8 cellular contexts compared by ENCODE assay signal in genomic region chr20:45771182-45771759, GRCh38. TPM values are rescaled to one million over a fixed set of nuclear protein-coding genes. Genes with fewer than 3 reads are reported as not detected.
A peak's percentile ranks its signal among the peaks of the same experiment; 100 is the strongest.
DNase-seq lines count a peak whose midpoint lies in the region; ATAC-seq and TF ChIP-seq lines count a peak whose summit lies in the region.

No MANE protein-coding gene starts in this region.

- DNase-seq in CD14-positive monocyte (ENCODE audit: low spot score) (peak; percentile 65), NCI-H748 (lab: John Stamatoyannopoulos, UW; ENCODE audit: unreplicated experiment) (peak; percentile 67), medulla oblongata (ENCODE audit: extremely low spot score) (peak; percentile 96)
- DNase-seq in activated CD4-positive, alpha-beta T cell treated with anti-CD3 and anti-CD28 coated beads, Interleukin-2, amount 50 U/mL, for 4 hours = peak; percentile 73 to 80
- peak; percentile 74 for DNase-seq in effector CD4-positive, alpha-beta T cell
- DNase-seq in stimulated activated CD4-positive, alpha-beta T cell treated with anti-CD3 and anti-CD28 coated beads, TNF-alpha, amount 100 ng/mL, for 48 hours (ENCODE audit: low read depth in 3 of 3) = peak; percentile 61 to 68 (median 62)

- ATAC-seq in HG02884 (IDR thresholded peaks at IDR 0.05; ENCODE audit: unreplicated experiment) (peak; percentile 43), GM18519 (IDR thresholded peaks at IDR 0.05; ENCODE audit: low FRiP score, unreplicated experiment) (no peak)

- peak overlapping the region in 1 of 7 donors; percentile 23 for H3K27ac Mint-ChIP-seq in CD14-positive monocyte

- peaks cover 3% of the 10 kb centered on the region for H3K4me1 Mint-ChIP-seq in CD14-positive monocyte

- no peaks in the 10 kb centered on the region for H3K36me3 Mint-ChIP-seq in CD14-positive monocyte

- no peak overlapping the region for H3K4me3 Mint-ChIP-seq in CD14-positive monocyte

- H3K9me3 Mint-ChIP-seq in CD14-positive monocyte = no peaks in the 10 kb centered on the region

- H3K27me3 Mint-ChIP-seq in CD14-positive monocyte (ENCODE audit: low read depth in 3 of 3) = peaks cover 3 to 10% (median 8%) of the 10 kb centered on the region in 3 donors

- peak; percentile 89 for TF ChIP-seq CTCF in CD14-positive monocyte (IDR thresholded peaks at IDR 0.05)

- intact Hi-C loops in CD14-positive monocyte (cut with micrococcal nuclease) = loop anchor here (1.0 to 10.0 kb wide), 3 partner anchors 326 to 452 kb away; no protein-coding TSS in a partner anchor

RNA-seq across cellular contexts. Expression of gene WFDC3, which starts 20.4 kb away (rescaled TPM):
- under 1 TPM in 1 of 2 donors, not detected in 1; 0.73 TPM for polyA plus RNA-seq in CD14-positive monocyte

RNA-seq across cellular contexts. Expression of gene DNTTIP1, which starts 20.5 kb away (rescaled TPM):
- 100 to 1,000 TPM; 144 to 158 TPM for polyA plus RNA-seq in CD14-positive monocyte

RNA-seq across cellular contexts. Expression of gene UBE2C, which starts 41.2 kb away (rescaled TPM):
- under 1 TPM in 1 of 2 donors, not detected in 1; 0.58 TPM for polyA plus RNA-seq in CD14-positive monocyte

RNA-seq across cellular contexts. Expression of gene SPINT4, which starts 49.1 kb away (rescaled TPM):
- polyA plus RNA-seq in CD14-positive monocyte = not detected

RNA-seq across cellular contexts. Expression of gene TNNC2, which starts 55.8 kb away (rescaled TPM):
- polyA plus RNA-seq in CD14-positive monocyte = 1 to 10 TPM in 1 of 2 donors, under 1 TPM in 1; 0.71 to 1.2 TPM
